8 cellular contexts compared by ENCODE assay signal in the genomic region with DNA sequence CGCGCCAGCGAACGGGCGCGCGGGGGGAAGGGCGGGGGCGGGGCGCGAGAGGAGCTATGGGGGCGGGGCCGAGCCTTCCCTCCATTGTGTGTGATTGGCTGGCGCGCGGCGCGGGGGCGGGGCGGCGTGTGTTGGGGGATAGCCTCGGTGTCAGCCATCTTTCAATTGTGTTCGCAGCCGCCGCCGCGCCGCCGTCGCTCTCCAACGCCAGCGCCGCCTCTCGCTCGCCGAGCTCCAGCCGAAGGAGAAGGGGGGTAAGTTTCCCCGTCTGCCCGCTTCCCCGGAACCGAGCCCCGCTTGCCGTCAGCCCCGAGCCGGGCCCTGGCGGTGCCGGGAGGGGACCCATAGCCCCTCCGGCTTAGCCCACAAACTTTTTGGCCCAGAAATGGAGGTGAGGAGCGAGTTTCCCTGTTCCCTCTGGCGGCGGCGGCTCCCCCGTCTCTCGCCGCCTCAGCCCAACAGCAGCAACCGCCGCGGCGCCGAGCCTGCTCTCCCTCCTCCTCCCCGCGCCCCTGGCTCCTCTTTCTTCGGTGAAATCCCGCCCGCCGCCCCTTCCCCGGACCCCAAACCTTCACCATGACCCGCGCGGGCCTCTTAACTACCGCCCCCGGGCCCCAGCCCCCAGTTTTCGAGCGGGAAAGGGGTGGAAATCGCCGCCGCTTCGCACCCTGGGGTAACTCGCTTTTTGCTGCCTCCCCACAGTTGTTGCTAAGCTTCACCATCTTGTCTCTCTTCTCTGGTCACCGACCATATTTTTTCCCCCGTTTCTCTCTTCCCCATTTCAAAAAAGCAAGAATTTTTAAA. TPM values are rescaled to one million over a fixed set of nuclear protein-coding genes. Genes with fewer than 3 reads are reported as not detected.
DNase-seq lines count a peak whose midpoint lies in the region; ATAC-seq and TF ChIP-seq lines count a peak whose summit lies in the region.

A gene (plus strand): TSS at position 159 of the 804 bp plus-strand sequence. CDS start 1,636 bp downstream, outside the sequence.

- H3K36me3 ChIP-seq in KMS-11 (ENCODE audit: insufficient read depth) (peaks cover 13% of the 10 kb centered on the region; the same call in 1 of the 2 replicates), Panc1 (ENCODE audit: control insufficient read depth, insufficient read depth, low read length) (peaks cover 33% of the 10 kb centered on the region), muscle layer of duodenum (ENCODE audit: control insufficient read depth in 1 of 2, insufficient read depth in 2 of 2, low read length in 2 of 2) (peaks cover 19 to 29% of the 10 kb centered on the region in 2 donors)

- H3K27me3 ChIP-seq in KMS-11 (ENCODE audit: insufficient read depth, low read depth) (no peaks in the 10 kb centered on the region), Panc1 (ENCODE audit: control insufficient read depth, insufficient read depth, low read length) (no peaks in the 10 kb centered on the region), muscle layer of duodenum (ENCODE audit: low read depth, low read length) (no peaks in the 10 kb centered on the region)

- H3K4me3 ChIP-seq in KMS-11 (IDR thresholded peaks at IDR 0.05; ENCODE audit: insufficient read depth, low read depth, low read length) (peak within 1 kb of the TSS; percentile 93), Panc1 (ENCODE audit: low read depth in 2 of 2, low read length in 2 of 2) (peak within 1 kb of the TSS; percentile 97 to 99), muscle layer of duodenum (ENCODE audit: low read depth in 1 of 2, low read length in 2 of 2) (peak within 1 kb of the TSS; percentile 91 to 96)

- POLR2A ChIA-PET in Panc1 (lab: Charles Lee), result interaction anchor here (0.6 to 1.5 kb wide), 12 partner anchors 9 to 623 kb away, joined by 3 to 16 read pairs (median 4); a partner anchor contains a TSS

- DNase-seq in DMS53 treated with DMSO at 0.1 percent for 48 hours (lab: John Stamatoyannopoulos, UW; ENCODE audit: unreplicated experiment), result peak; percentile 83
- no peak for DNase-seq in Panc1 (ENCODE audit: low read depth, low spot score)
- DNase-seq in activated T-cell treated with anti-CD3 and anti-CD28 coated beads, Interleukin-2, amount 50 U/mL, for 4 hours, result peak; percentile 99
- DNase-seq in stimulated activated CD8-positive, alpha-beta memory T cell treated with anti-CD3 and anti-CD28 coated beads, Interleukin-7, amount 100 ng/mL, for 4 hours (ENCODE audit: low read depth in 2 of 2), result peak; percentile 97 to 98

- peaks cover 51% of the 10 kb centered on the region for H3K79me2 ChIP-seq in KMS-11 (ENCODE audit: insufficient read depth, low read depth)

- H3K9ac ChIP-seq in KMS-11, result peak within 1 kb of the TSS; percentile 90

- H3K27me3 Mint-ChIP-seq in activated T-cell treated with anti-CD3 and anti-CD28 coated beads, Interleukin-2, amount 50 U/mL, for 4 hours (ENCODE audit: low read depth), result no peaks in the 10 kb centered on the region

- H3K4me2 ChIP-seq in KMS-11, result peak within 1 kb of the TSS; percentile 80

- peaks cover 30% of the 10 kb centered on the region for H3K36me3 Mint-ChIP-seq in activated T-cell treated with anti-CD3 and anti-CD28 coated beads, Interleukin-2, amount 50 U/mL, for 4 hours (ENCODE audit: insufficient read depth)

- peaks cover 38% of the 10 kb centered on the region for H4K20me1 ChIP-seq in KMS-11 (ENCODE audit: insufficient read depth)

- no peak for TF ChIP-seq CTCF in KMS-11 (conservative IDR thresholded peaks at IDR 0.05; ENCODE audit: low read depth, low read length)
- TF ChIP-seq CTCF in Panc1 (IDR thresholded peaks at IDR 0.05), result no peak

- H3K4me1 Mint-ChIP-seq in activated T-cell treated with anti-CD3 and anti-CD28 coated beads, Interleukin-2, amount 50 U/mL, for 4 hours (ENCODE audit: low read depth), result peaks cover 41% of the 10 kb centered on the region

- no TSS peak for BruUV-seq in Panc1 (replicated peaks; lab: Mats Ljungman, UMichigan)

- H3K4me1 ChIP-seq in KMS-11 (ENCODE audit: low read depth, poor library complexity, severe bottlenecking) (peaks cover 42% of the 10 kb centered on the region), Panc1 (ENCODE audit: control insufficient read depth, insufficient read depth, low read length) (peaks cover 31% of the 10 kb centered on the region), muscle layer of duodenum (ENCODE audit: control insufficient read depth in 1 of 2, insufficient read depth in 2 of 2, low read length in 2 of 2) (peaks cover 15 to 39% of the 10 kb centered on the region in 2 donors)

- H3K4me3 Mint-ChIP-seq in activated T-cell treated with anti-CD3 and anti-CD28 coated beads, Interleukin-2, amount 50 U/mL, for 4 hours, result peak within 1 kb of the TSS; percentile 100

- intact Hi-C loops in Panc1 (cut with micrococcal nuclease; ENCODE audit: unreplicated experiment), result loop anchor here (10.0 kb wide), 1 partner anchor 588 kb away; no protein-coding TSS in a partner anchor

- H3K27ac ChIP-seq in KMS-11 (peak within 1 kb of the TSS; percentile 92), Panc1 (ENCODE audit: low read length) (peak within 1 kb of the TSS; percentile 97), muscle layer of duodenum (ENCODE audit: low read length) (peak within 1 kb of the TSS; percentile 100)

- in situ Hi-C loops in Panc1 (cut with HindIII; ENCODE audit: low pct_unique_long_range_greater_than_20kb, low sequenced_read_pairs), result no loop called here

- H2AFZ ChIP-seq in KMS-11 (ENCODE audit: low read depth), result peak within 1 kb of the TSS; percentile 89

- ATAC-seq in GM21737 (IDR thresholded peaks at IDR 0.05; ENCODE audit: unreplicated experiment), result peak; percentile 74
- ATAC-seq in Panc1, result peak; percentile 88
- peak; percentile 84 to 85 for ATAC-seq in activated T-cell treated with anti-CD3 and anti-CD28 coated beads, Interleukin-2, amount 50 U/mL, for 4 hours
- ATAC-seq in esophagus mucosa, result peak; percentile 96

- no peaks in the 10 kb centered on the region for H3K9me3 Mint-ChIP-seq in activated T-cell treated with anti-CD3 and anti-CD28 coated beads, Interleukin-2, amount 50 U/mL, for 4 hours

- CTCF ChIA-PET in Panc1 (lab: Charles Lee), result interaction anchor here (0.6 to 0.8 kb wide), 3 partner anchors 56 to 711 kb away, joined by 3 to 6 read pairs (median 3); no protein-coding TSS in a partner anchor

- H3K9me3 ChIP-seq in Panc1 (ENCODE audit: control insufficient read depth, insufficient read depth, low read depth, low read length), result no peaks in the 10 kb centered on the region
- no peaks in the 10 kb centered on the region for H3K9me3 ChIP-seq in muscle layer of duodenum (ENCODE audit: control insufficient read depth in 1 of 2, low read length in 2 of 2)

RNA-seq across cellular contexts. Expression of the gene that starts here (rescaled TPM):
- total RNA-seq in Panc1 (2021; ENCODE audit: unreplicated experiment) (404 TPM), esophagus mucosa (457 TPM)
- 307 TPM for polyA plus RNA-seq in Panc1 (2012; ENCODE audit: insufficient read length)
- 100 to 1,000 TPM; 328 to 367 (median 332) TPM for total RNA-seq in activated T-cell treated with anti-CD3 and anti-CD28 coated beads, Interleukin-2, amount 50 U/mL, for 4 hours
